Comparison of ENCODE assay signal across 14 cellular contexts in genomic region chr14:106269029-106269428, GRCh38.
"Had no signal": no experiment of that assay in that cellular context is flagged by ENCODE, and none has a peak within 500 bp of the region (broad histone marks: within the 10 kb centered on the region; RNA-seq: fewer than 3 reads in every experiment).

No MANE protein-coding gene starts in this region.

- H3K27ac Mint-ChIP-seq: activated naive CD4-positive, alpha-beta T cell treated with anti-CD3 and anti-CD28 coated beads, Interleukin-2, amount 50 U/mL, for 24 hours; activated T-helper 1 cell treated with anti-CD3 and anti-CD28 coated beads, Interleukin-12 subunit alpha, Interleukin-12 subunit beta, Interleukin-2, Interleukin-4 antibody, amounts not matched to agents 30 ng/mL and 10 ng/mL and 1 ng/mL, durations not matched to agents 14 hours and 24 hours and 36 hours; nephron progenitor cell had no signal

- H3K4me1 ChIP-seq: body of pancreas, foreskin keratinocyte, pancreas, transverse colon, uterus had no signal

- H3K9me3 ChIP-seq: body of pancreas, pancreas, transverse colon, uterus had no signal

- H3K27me3 ChIP-seq: cardiac muscle cell, foreskin keratinocyte had no signal

- H3K36me3 Mint-ChIP-seq: activated naive CD4-positive, alpha-beta T cell treated with anti-CD3 and anti-CD28 coated beads, Interleukin-2, amount 50 U/mL, for 24 hours had no signal

- DNase-seq: anterior cingulate cortex, foreskin keratinocyte, mesenchymal stem cell, nephron progenitor cell, pancreas, uterus had no signal

- H3K4me1 Mint-ChIP-seq: nephron progenitor cell had no signal

- H3K36me3 ChIP-seq: cardiac muscle cell, pancreas, transverse colon, uterus had no signal

- FAIRE-seq: keratinocyte, pancreas had no signal

- H3K27ac ChIP-seq: body of pancreas, cardiac muscle cell, foreskin keratinocyte, pancreas, transverse colon, uterus had no signal

- ATAC-seq: body of pancreas, foreskin keratinocyte, left colon, pancreas, right cardiac atrium had no signal

- H3K4me3 ChIP-seq: body of pancreas, cardiac muscle cell, pancreas, transverse colon, uterus had no signal

- H3K9me3 Mint-ChIP-seq: activated naive CD4-positive, alpha-beta T cell treated with anti-CD3 and anti-CD28 coated beads, Interleukin-2, amount 50 U/mL, for 24 hours; activated T-helper 1 cell treated with anti-CD3 and anti-CD28 coated beads, Interleukin-12 subunit alpha, Interleukin-12 subunit beta, Interleukin-2, Interleukin-4 antibody, amounts not matched to agents 30 ng/mL and 10 ng/mL and 1 ng/mL, durations not matched to agents 14 hours and 24 hours and 36 hours had no signal

- H3K4me3 Mint-ChIP-seq: activated naive CD4-positive, alpha-beta T cell treated with anti-CD3 and anti-CD28 coated beads, Interleukin-2, amount 50 U/mL, for 24 hours; activated T-helper 1 cell treated with anti-CD3 and anti-CD28 coated beads, Interleukin-12 subunit alpha, Interleukin-12 subunit beta, Interleukin-2, Interleukin-4 antibody, amounts not matched to agents 30 ng/mL and 10 ng/mL and 1 ng/mL, durations not matched to agents 14 hours and 24 hours and 36 hours; nephron progenitor cell had no signal
